Comparison of ENCODE assay signal across 31 cellular contexts in the genomic region with DNA sequence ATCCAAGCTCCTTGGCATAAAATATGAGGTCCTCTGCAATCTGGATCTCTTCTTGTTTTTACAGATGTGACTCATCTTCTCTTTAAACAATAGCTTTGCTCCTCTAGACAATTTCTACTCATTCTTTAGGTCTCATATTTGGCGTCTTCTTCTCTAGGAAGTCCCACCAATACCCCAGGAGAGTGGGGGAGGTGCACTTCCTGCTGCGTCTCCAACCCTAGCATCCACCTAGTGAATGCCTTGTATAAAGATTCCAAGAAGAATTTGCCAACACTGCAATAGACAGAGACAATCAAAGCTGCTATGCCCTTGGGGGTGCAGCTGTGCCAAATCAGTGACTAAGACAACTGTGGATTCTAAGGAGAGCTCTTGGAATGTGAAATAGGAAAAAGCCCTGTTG. TPM values are rescaled to one million over a fixed set of nuclear protein-coding genes. Genes with fewer than 3 reads are reported as not detected.
A peak's percentile ranks its signal among the peaks of the same experiment; 100 is the strongest.
DNase-seq lines count a peak whose midpoint lies in the region; ATAC-seq and TF ChIP-seq lines count a peak whose summit lies in the region.
"Had no signal": no experiment of that assay in that cellular context is flagged by ENCODE, and none has a peak within 500 bp of the region (broad histone marks: within the 10 kb centered on the region; RNA-seq: fewer than 3 reads in every experiment).

No MANE protein-coding gene starts in this region.

- ATAC-seq in foreskin keratinocyte (peak; percentile 80), HG02623 (IDR thresholded peaks at IDR 0.05; ENCODE audit: unreplicated experiment) (no peak)
- ATAC-seq: effector memory CD8-positive, alpha-beta T cell; esophagus mucosa; K562; left ventricle myocardium superior; stimulated activated naive CD8-positive, alpha-beta T cell treated with anti-CD3 and anti-CD28 coated beads, Interleukin-15, Interleukin-2, amounts not matched to agents 100 U/mL and 50 U/mL, for 24 hours had no signal

- peak; percentile 82 for DNase-seq in MCF 10A (ENCODE audit: unreplicated experiment)
- no peak for DNase-seq in breast epithelium (ENCODE audit: low spot score in 2 of 2)
- DNase-seq in SK-N-MC (ENCODE audit: low read depth, low spot score): peak; percentile 71
- DNase-seq in foreskin keratinocyte: peak; percentile 16 to 62
- DNase-seq in activated effector memory CD4-positive, alpha-beta T cell treated with Interleukin-2 at 50 U/mL for 16 hours: no peak
- no peak for DNase-seq in CD4-positive, alpha-beta memory T cell
- no peak for DNase-seq in stimulated activated CD4-positive, alpha-beta T cell treated with anti-CD3 and anti-CD28 coated beads, Interleukin-15, amount 100 ng/mL, for 24 hours
- DNase-seq: activated CD4-positive, alpha-beta T cell treated with anti-CD3 and anti-CD28 coated beads for 4 hours; activated CD8-positive, alpha-beta memory T cell treated with anti-CD3 and anti-CD28 coated beads for 24 hours; activated gamma-delta T cell treated with Interleukin-2 at 50 U/mL for 16 hours; activated T-cell treated with anti-CD3 and anti-CD28 coated beads, Interleukin-2, amount 50 U/mL, for 1 hour; colonic mucosa; DMS79 treated with DMSO at 0.1 percent for 48 hours; effector memory CD8-positive, alpha-beta T cell; islet precursor cell; left ventricle myocardium superior; midbrain; NCI-H1436 treated with DMSO at 0.1 percent for 48 hours; SHP77 treated with DMSO at 0.1 percent for 48 hours; stimulated activated CD4-positive, alpha-beta T cell treated with anti-CD3 and anti-CD28 coated beads, Interleukin-12 subunit alpha, Interleukin-12 subunit beta, amount 100 ng/mL, for 4 hours; stimulated activated naive CD8-positive, alpha-beta T cell treated with anti-CD3 and anti-CD28 coated beads, Interleukin-15, Interleukin-2, amounts not matched to agents 100 U/mL and 50 U/mL, for 24 hours had no signal

- no TSS peak for BruUV-seq in MCF 10A (replicated peaks; lab: Mats Ljungman, UMichigan)

- H3K4me1 Mint-ChIP-seq in MCF 10A (ENCODE audit: insufficient read depth, unreplicated experiment): peaks cover 12% of the 10 kb centered on the region
- H3K4me1 Mint-ChIP-seq in CD4-positive, alpha-beta memory T cell: no peaks in the 10 kb centered on the region
- H3K4me1 Mint-ChIP-seq: brain, nephron had no signal

- H3K9me3 Mint-ChIP-seq in MCF 10A (ENCODE audit: unreplicated experiment): peaks cover 7% of the 10 kb centered on the region
- no peaks in the 10 kb centered on the region for H3K9me3 Mint-ChIP-seq in CD4-positive, alpha-beta memory T cell
- H3K9me3 Mint-ChIP-seq: brain; effector memory CD8-positive, alpha-beta T cell; nephron; T-helper 1 cell treated with Interleukin-12 subunit alpha and Interleukin-12 subunit beta and Interleukin-4 antibody, amounts not matched to agents 30 μg/mL and 1 μg/mL, for 36 hours had no signal

- H3K4me1 ChIP-seq in breast epithelium: no peaks in the 10 kb centered on the region
- H3K4me1 ChIP-seq in foreskin keratinocyte: no peaks in the 10 kb centered on the region
- H3K4me1 ChIP-seq in CD4-positive, alpha-beta memory T cell (ENCODE audit: insufficient read depth, low read length): no peaks in the 10 kb centered on the region
- H3K4me1 ChIP-seq: colonic mucosa, parathyroid adenoma, right atrium auricular region had no signal

- no peaks in the 10 kb centered on the region for H3K27me3 Mint-ChIP-seq in MCF 10A (ENCODE audit: insufficient read depth, unreplicated experiment)
- peaks cover 6 to 11% of the 10 kb centered on the region in 2 donors for H3K27me3 Mint-ChIP-seq in CD4-positive, alpha-beta memory T cell
- H3K27me3 Mint-ChIP-seq: brain had no signal

- POLR2A ChIA-PET in MCF 10A (lab: Yijun Ruan, JAX): interaction anchor here (0.8 to 2.0 kb wide), 3 partner anchors 19 to 47 kb away, joined by 3 to 10 read pairs (median 6); no protein-coding TSS in a partner anchor
- POLR2A ChIA-PET in CD4-positive, alpha-beta memory T cell (lab: Charles Lee; ENCODE audit: partially characterized antibody): no interaction called here

- H3K9ac ChIP-seq in SK-N-MC (ENCODE audit: insufficient read length): no peak overlapping the region
- H3K9ac ChIP-seq: parathyroid adenoma had no signal

- CTCF ChIA-PET in MCF 10A (lab: Yijun Ruan, JAX): interaction anchor here (0.7 to 1.7 kb wide), 5 partner anchors 22 to 328 kb away, joined by 3 to 4 read pairs (median 3); no protein-coding TSS in a partner anchor
- CTCF ChIA-PET in CD4-positive, alpha-beta memory T cell (lab: Charles Lee; ENCODE audit: partially characterized antibody): no interaction called here

- intact Hi-C loops in MCF 10A (cut with micrococcal nuclease) (no loop called here), breast epithelium (cut with DNase I; ENCODE audit: low total_unique reads) (no loop called here)
- intact Hi-C loops in CD4-positive, alpha-beta memory T cell (cut with micrococcal nuclease): no loop called here

- H3K36me3 Mint-ChIP-seq in MCF 10A (ENCODE audit: insufficient read depth, unreplicated experiment): no peaks in the 10 kb centered on the region
- H3K36me3 Mint-ChIP-seq in CD4-positive, alpha-beta memory T cell: no peaks in the 10 kb centered on the region
- H3K36me3 Mint-ChIP-seq: brain had no signal

- TF ChIP-seq POLR2A in breast epithelium (IDR thresholded peaks at IDR 0.05): no peak

- H3K4me3 Mint-ChIP-seq in MCF 10A (ENCODE audit: unreplicated experiment): no peak overlapping the region
- H3K4me3 Mint-ChIP-seq in CD4-positive, alpha-beta memory T cell: no peak overlapping the region
- H3K4me3 Mint-ChIP-seq: brain; effector memory CD8-positive, alpha-beta T cell; nephron; T-helper 1 cell treated with Interleukin-12 subunit alpha and Interleukin-12 subunit beta and Interleukin-4 antibody, amounts not matched to agents 30 μg/mL and 1 μg/mL, for 36 hours had no signal

- H3K27ac ChIP-seq in breast epithelium (no peak overlapping the region), SK-N-MC (peak overlapping the region; percentile 91), foreskin keratinocyte (no peak overlapping the region)
- no peak overlapping the region for H3K27ac ChIP-seq in CD4-positive, alpha-beta memory T cell (ENCODE audit: low read depth, low read length)
- H3K27ac ChIP-seq: 22Rv1, colonic mucosa, parathyroid adenoma, right atrium auricular region, thoracic aorta had no signal

- H3K9me3 ChIP-seq in breast epithelium (no peaks in the 10 kb centered on the region), SK-N-MC (ENCODE audit: low read depth, low read length) (no peaks in the 10 kb centered on the region)
- no peaks in the 10 kb centered on the region for H3K9me3 ChIP-seq in CD4-positive, alpha-beta memory T cell (ENCODE audit: control insufficient read depth in 1 of 2, low read length in 2 of 2)
- H3K9me3 ChIP-seq: colonic mucosa, right atrium auricular region, thoracic aorta had no signal

- H3K4me3 ChIP-seq in breast epithelium: no peak overlapping the region
- H3K4me3 ChIP-seq in SK-N-MC: peak overlapping the region; percentile 50
- no peak overlapping the region for H3K4me3 ChIP-seq in CD4-positive, alpha-beta memory T cell (ENCODE audit: low read length in 2 of 2)
- H3K4me3 ChIP-seq: colonic mucosa, K562, right atrium auricular region, thoracic aorta had no signal

- no peak for TF ChIP-seq CTCF in MCF 10A (IDR thresholded peaks at IDR 0.05; ENCODE audit: unreplicated experiment)
- TF ChIP-seq CTCF in breast epithelium (IDR thresholded peaks at IDR 0.05): no peak
- no peak for TF ChIP-seq CTCF in foreskin keratinocyte (conservative IDR thresholded peaks at IDR 0.05)

- no peaks in the 10 kb centered on the region for H3K36me3 ChIP-seq in breast epithelium
- H3K36me3 ChIP-seq in SK-N-MC (ENCODE audit: insufficient read depth, low read length): no peaks in the 10 kb centered on the region
- no peaks in the 10 kb centered on the region for H3K36me3 ChIP-seq in CD4-positive, alpha-beta memory T cell (ENCODE audit: insufficient read depth, low read length)
- H3K36me3 ChIP-seq: colonic mucosa, right atrium auricular region, thoracic aorta had no signal

- H3K27me3 ChIP-seq in breast epithelium (no peaks in the 10 kb centered on the region), foreskin keratinocyte (peaks cover 2% of the 10 kb centered on the region)
- H3K27me3 ChIP-seq in CD4-positive, alpha-beta memory T cell (ENCODE audit: insufficient read depth, low read length): no peaks in the 10 kb centered on the region
- H3K27me3 ChIP-seq: colonic mucosa, right atrium auricular region had no signal

- H3K27ac Mint-ChIP-seq in MCF 10A (ENCODE audit: low read depth, unreplicated experiment): peak overlapping the region; percentile 62
- no peak overlapping the region for H3K27ac Mint-ChIP-seq in CD4-positive, alpha-beta memory T cell
- H3K27ac Mint-ChIP-seq: brain; effector memory CD8-positive, alpha-beta T cell; nephron; T-helper 1 cell treated with Interleukin-12 subunit alpha and Interleukin-12 subunit beta and Interleukin-4 antibody, amounts not matched to agents 30 μg/mL and 1 μg/mL, for 36 hours had no signal

RNA-seq across cellular contexts. Expression of a gene that starts 45.7 kb away (rescaled TPM):
- total RNA-seq in MCF 10A (2022) (23.0 and 27.4 TPM in 2 replicates), breast epithelium (10 to 100 TPM; 11.7 to 25.8 (median 17.0) TPM), foreskin keratinocyte (12.4 and 13.1 TPM in 2 replicates)
- 2.8 and 3.3 TPM in 2 replicates for polyA plus RNA-seq in foreskin keratinocyte
- total RNA-seq in CD4-positive, alpha-beta memory T cell: 10 to 100 TPM; 11.0 to 17.7 TPM
- polyA plus RNA-seq in CD4-positive, alpha-beta memory T cell: 1 to 10 TPM; 9.0 to 9.2 TPM

Comparison
In these comparisons a context has a peak if more than half of its experiments do, and no peak if none do; other contexts are left out.
1. DNase-seq: peak in MCF 10A (single experiment), SK-N-MC (single experiment) and foreskin keratinocyte (2 of 2); none in breast epithelium (0 of 2), activated effector memory CD4-positive, alpha-beta T cell treated with Interleukin-2 at 50 U/mL for 16 hours (single experiment), CD4-positive, alpha-beta memory T cell (0 of 5) and stimulated activated CD4-positive, alpha-beta T cell treated with anti-CD3 and anti-CD28 coated beads, Interleukin-15, amount 100 ng/mL, for 24 hours (single experiment).